ENCODE assay signal across 8 cellular contexts in genomic region chr12:121712462-121713256, GRCh38. TPM values are rescaled to one million over a fixed set of nuclear protein-coding genes. Genes with fewer than 3 reads are reported as not detected.
A peak's percentile ranks its signal among the peaks of the same experiment; 100 is the strongest.
DNase-seq lines count a peak whose midpoint lies in the region; ATAC-seq and TF ChIP-seq lines count a peak whose summit lies in the region.

TMEM120B (plus strand) TSS chr12:121712752; CDS start chr12:121712896, 144 bp downstream.

- H2BK120ac ChIP-seq in neuronal stem cell (ENCODE audit: low read depth, low read length) = no peak within 1 kb of the TSS

- H3K18ac ChIP-seq in neuronal stem cell (ENCODE audit: low read length) = peak within 1 kb of the TSS; percentile 90

- WGBS in neuronal stem cell (ENCODE audit: extremely low coverage in 2 of 2, insufficient read length in 2 of 2, insufficient replicate concordance in 1 of 2), 2 donors = no CpG with 5 or more reads among the region's 74 CpGs

- H4K91ac ChIP-seq in neuronal stem cell (ENCODE audit: low read depth, low read length, poor library complexity) = no peak within 1 kb of the TSS

- no peak for TF ChIP-seq CTCF in RWPE1 (conservative IDR thresholded peaks at IDR 0.05; ENCODE audit: low read depth)

- H4K8ac ChIP-seq in neuronal stem cell (ENCODE audit: low read depth, low read length) = no peak within 1 kb of the TSS

- POLR2A ChIA-PET in RWPE1 (lab: Yijun Ruan, JAX; ENCODE audit: low non-redundant PET) = interaction anchor here (0.5 to 0.6 kb wide), 3 partner anchors 23 to 185 kb away, joined by 4 to 5 read pairs (median 4); no protein-coding TSS in a partner anchor

- peak; percentile 69 for ATAC-seq in GM19467 (IDR thresholded peaks at IDR 0.05; ENCODE audit: unreplicated experiment)

- CTCF ChIA-PET in RWPE1 (lab: Yijun Ruan, JAX) = interaction anchor here (0.6 to 1.2 kb wide), 5 partner anchors 8 to 99 kb away, joined by 3 to 4 read pairs (median 3); no protein-coding TSS in a partner anchor

- H2BK15ac ChIP-seq in neuronal stem cell (ENCODE audit: low read length) = peak within 1 kb of the TSS; percentile 72

- no peak within 1 kb of the TSS for H2BK12ac ChIP-seq in neuronal stem cell (ENCODE audit: low read length)

- peaks cover 3% of the 10 kb centered on the region for H3K79me1 ChIP-seq in neuronal stem cell (ENCODE audit: low read depth, low read length)

- peaks cover 17 to 26% of the 10 kb centered on the region in 2 donors for H3K4me1 ChIP-seq in neuronal stem cell (ENCODE audit: control insufficient read depth in 2 of 2, insufficient read depth in 1 of 2, low read depth in 1 of 2, low read length in 2 of 2)

- H2AFZ ChIP-seq in neuronal stem cell (ENCODE audit: low read length) = peak within 1 kb of the TSS; percentile 100

- peak within 1 kb of the TSS; percentile 98 to 99 for H3K4me3 ChIP-seq in neuronal stem cell (ENCODE audit: low read length in 2 of 2)

- H3K27me3 ChIP-seq in neuronal stem cell (ENCODE audit: control insufficient read depth in 3 of 3, insufficient read depth in 3 of 3, low read depth in 1 of 3, low read length in 3 of 3) = no peaks in the 10 kb centered on the region

- H3K27ac ChIP-seq in RWPE1 (peak within 1 kb of the TSS; percentile 88), neuronal stem cell (replicated peaks; ENCODE audit: low read length) (no peak within 1 kb of the TSS)

- peak within 1 kb of the TSS; percentile 90 for H3K9ac ChIP-seq in neuronal stem cell (ENCODE audit: low read depth, low read length, poor library complexity)

- H3K4ac ChIP-seq in neuronal stem cell (ENCODE audit: low read length) = peak within 1 kb of the TSS; percentile 31

- peaks cover 0 to 2% of the 10 kb centered on the region in 2 donors for H3K9me3 ChIP-seq in neuronal stem cell (replicated peaks in 1 of 2; ENCODE audit: control insufficient read depth in 2 of 2, insufficient read depth in 1 of 2, low read depth in 1 of 2, low read length in 2 of 2)

- H3K4me2 ChIP-seq in neuronal stem cell (ENCODE audit: insufficient read depth, low read length, poor library complexity, severe bottlenecking) = peak within 1 kb of the TSS; percentile 100

- peak within 1 kb of the TSS; percentile 96 for H3K23ac ChIP-seq in neuronal stem cell (ENCODE audit: low read depth, low read length, poor library complexity)

- no peaks in the 10 kb centered on the region for H3K36me3 ChIP-seq in neuronal stem cell (replicated peaks in 1 of 2; ENCODE audit: control insufficient read depth in 2 of 2, insufficient read depth in 2 of 2, low read length in 2 of 2)

- peak within 1 kb of the TSS; percentile 67 for H3K14ac ChIP-seq in neuronal stem cell (ENCODE audit: low read length)

- peak within 1 kb of the TSS; percentile 19 for H2AK5ac ChIP-seq in neuronal stem cell (ENCODE audit: low read depth, low read length)

- H2BK5ac ChIP-seq in neuronal stem cell (ENCODE audit: low read length) = peak within 1 kb of the TSS; percentile 53

- DNase-seq in DMS153 (lab: John Stamatoyannopoulos, UW) (peak; percentile 28), HPDE6-E6E7 (ENCODE audit: extremely low spot score) (peak; percentile 58), RWPE1 (ENCODE audit: low spot score) (peak; percentile 81), activated gamma-delta T cell treated with Interleukin-2 at 50 U/mL for 16 hours (peak; percentile 77), foreskin melanocyte (peak; percentile 29), neuronal stem cell (ENCODE audit: low spot score) (peak; percentile 77), superior temporal gyrus (ENCODE audit: extremely low spot score) (peak; percentile 83)

RNA-seq across cellular contexts. Expression of gene TMEM120B, which starts in this region (rescaled TPM):
- polyA plus RNA-seq in neuronal stem cell (2013, experiment 1 of 2) = 11.1 TPM
- 11.1 TPM for polyA plus RNA-seq in neuronal stem cell (2013, experiment 2 of 2)

Comparison
In these comparisons a context has a peak if more than half of its experiments do, and no peak if none do; other contexts are left out.
1. DNase-seq: peak in every context shown above with its lines; median percentile 83 in superior temporal gyrus; 81 in RWPE1; 77 in activated gamma-delta T cell treated with Interleukin-2 at 50 U/mL for 16 hours; 77 in neuronal stem cell; 58 in HPDE6-E6E7; 29 in foreskin melanocyte; 28 in DMS153.